Comparison of ENCODE assay signal across 17 cellular contexts in the genomic region with DNA sequence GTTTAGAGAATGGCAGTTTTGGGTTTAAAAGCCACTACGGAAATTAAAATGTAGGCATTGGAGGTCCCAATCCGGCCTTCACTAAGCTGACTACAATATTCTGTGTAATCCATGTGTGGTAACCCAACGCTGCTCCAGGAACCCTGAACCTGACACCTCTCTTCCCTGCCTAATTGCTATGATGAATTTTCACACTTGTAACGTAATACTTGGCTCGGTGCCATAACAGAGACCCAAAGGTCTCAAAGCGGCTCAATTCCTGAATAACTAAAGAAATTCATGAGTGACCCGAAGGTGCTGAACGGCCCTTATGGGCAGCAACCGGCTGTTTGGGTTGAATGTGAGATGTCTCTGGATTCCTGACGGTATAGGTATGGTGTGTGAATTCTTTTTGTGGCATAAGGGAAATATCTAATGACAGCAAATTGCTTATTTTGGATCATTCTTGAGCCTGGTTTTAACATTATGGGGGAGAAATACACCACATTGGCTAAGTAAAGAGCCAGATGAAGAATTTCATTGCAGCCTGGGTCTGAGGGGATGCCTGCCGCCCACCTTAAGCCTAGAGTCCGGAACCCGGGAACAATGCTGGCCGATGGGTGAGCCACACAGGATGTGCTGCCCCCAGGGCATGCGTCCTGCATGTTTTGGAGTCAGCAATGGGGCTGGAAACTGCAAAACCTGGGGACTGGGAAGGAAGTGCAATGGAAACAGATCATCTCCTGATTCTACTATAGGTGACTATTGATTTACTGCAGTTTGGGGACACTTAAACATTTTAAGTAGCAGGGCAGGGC.
"Had no signal": no experiment of that assay in that cellular context is flagged by ENCODE, and none has a peak within 500 bp of the region (broad histone marks: within the 10 kb centered on the region; RNA-seq: fewer than 3 reads in every experiment).

No MANE protein-coding gene starts in this region.

- H3K9me3 Mint-ChIP-seq: activated T-helper 1 cell treated with anti-CD3 and anti-CD28 coated beads, Interleukin-12 subunit alpha, Interleukin-12 subunit beta, Interleukin-2, Interleukin-4 antibody, amounts not matched to agents 30 ng/mL and 10 ng/mL and 1 ng/mL, durations not matched to agents 14 hours and 24 hours and 36 hours had no signal

- H3K36me3 ChIP-seq: tibial nerve had no signal

- H3K4me3 ChIP-seq: dorsolateral prefrontal cortex, lung, mucosa of descending colon, skin epidermis, tibial nerve had no signal

- FAIRE-seq: astrocyte, endometrium had no signal

- H3K4me1 Mint-ChIP-seq: immature natural killer cell; naive thymus-derived CD8-positive, alpha-beta T cell had no signal

- ATAC-seq: esophagus mucosa; left cardiac atrium; mucosa of descending colon; naive thymus-derived CD8-positive, alpha-beta T cell had no signal

- DNase-seq: activated CD4-positive, alpha-beta T cell treated with anti-CD3 and anti-CD28 coated beads for 4 hours; activated naive CD4-positive, alpha-beta T cell treated with Interleukin-2 at 50 U/mL for 16 hours; dorsolateral prefrontal cortex; glutamatergic neuron; immature natural killer cell; left cardiac atrium; mucosa of descending colon; naive thymus-derived CD8-positive, alpha-beta T cell; posterior cingulate gyrus; T-helper 9 cell had no signal

- H3K27ac Mint-ChIP-seq: activated T-helper 1 cell treated with anti-CD3 and anti-CD28 coated beads, Interleukin-12 subunit alpha, Interleukin-12 subunit beta, Interleukin-2, Interleukin-4 antibody, amounts not matched to agents 30 ng/mL and 10 ng/mL and 1 ng/mL, durations not matched to agents 14 hours and 24 hours and 36 hours; immature natural killer cell; naive thymus-derived CD8-positive, alpha-beta T cell had no signal

- H3K27ac ChIP-seq: dorsolateral prefrontal cortex, skin epidermis, tibial nerve had no signal

- H3K4me1 ChIP-seq: tibial nerve had no signal

- H3K4me3 Mint-ChIP-seq: activated T-helper 1 cell treated with anti-CD3 and anti-CD28 coated beads, Interleukin-12 subunit alpha, Interleukin-12 subunit beta, Interleukin-2, Interleukin-4 antibody, amounts not matched to agents 30 ng/mL and 10 ng/mL and 1 ng/mL, durations not matched to agents 14 hours and 24 hours and 36 hours; immature natural killer cell; naive thymus-derived CD8-positive, alpha-beta T cell had no signal

- H3K9me3 ChIP-seq: mucosa of descending colon had no signal

- H3K36me3 Mint-ChIP-seq: immature natural killer cell had no signal
